In the genomic region with DNA sequence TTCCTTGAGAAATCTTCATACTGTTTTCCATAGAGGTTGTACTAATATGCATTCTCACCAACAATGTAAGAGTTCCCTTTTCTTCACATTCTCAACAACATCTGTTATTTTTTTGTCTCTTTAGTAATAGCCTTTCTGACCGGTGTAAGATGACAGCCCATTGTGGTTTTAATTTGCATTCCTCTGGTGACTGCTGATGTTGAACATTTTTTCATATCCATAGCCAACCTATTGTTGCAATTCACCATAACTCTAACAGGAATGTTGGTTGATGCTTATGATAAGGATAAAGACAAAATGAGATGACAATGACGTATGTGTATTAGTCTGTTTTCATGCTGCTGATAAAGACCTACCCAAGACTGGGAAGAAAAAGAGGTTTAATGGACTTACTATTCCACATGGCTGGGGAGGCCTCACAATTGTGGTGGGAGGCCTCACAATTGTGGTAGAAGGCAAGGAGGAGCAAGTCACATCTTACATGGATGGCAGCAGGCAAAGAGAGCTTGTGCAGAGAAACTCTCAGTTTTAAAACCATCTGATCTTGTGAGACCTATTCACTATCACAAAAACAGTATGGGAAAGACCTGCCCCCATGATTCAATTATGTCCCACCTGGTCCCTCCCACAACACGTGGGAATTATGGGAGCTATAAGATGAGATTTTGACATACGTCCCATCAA, we compare ENCODE assay signal across 20 cellular contexts. TPM values are rescaled to one million over a fixed set of nuclear protein-coding genes. Genes with fewer than 3 reads are reported as not detected.
"Had no signal": no experiment of that assay in that cellular context is flagged by ENCODE, and none has a peak within 500 bp of the region (broad histone marks: within the 10 kb centered on the region; RNA-seq: fewer than 3 reads in every experiment).

No MANE protein-coding gene starts in this region.

- H3K27ac Mint-ChIP-seq: activated CD4-positive, alpha-beta T cell treated with anti-CD3 and anti-CD28 coated beads for 36 hours; activated CD8-positive, alpha-beta T cell treated with anti-CD3 and anti-CD28 coated beads, Interleukin-2, amount 10 ng/mL, durations not matched to agents 7 days and 5 days; activated naive CD8-positive, alpha-beta T cell treated with anti-CD3 and anti-CD28 coated beads, Interleukin-2, amount 10 ng/mL, durations not matched to agents 7 days and 5 days had no signal

- H3K4me1 ChIP-seq: gastrocnemius medialis, heart right ventricle, stomach, thyroid gland, uterus had no signal

- H3K36me3 ChIP-seq: gastrocnemius medialis, heart right ventricle, ovary, stomach, thyroid gland, uterus had no signal

- H3K27ac ChIP-seq: dorsolateral prefrontal cortex, gastrocnemius medialis, heart right ventricle, ovary, stomach, thyroid gland, uterus, VCaP had no signal

- H3K36me3 Mint-ChIP-seq: activated naive CD8-positive, alpha-beta T cell treated with anti-CD3 and anti-CD28 coated beads, Interleukin-2, amount 10 ng/mL, durations not matched to agents 7 days and 5 days had no signal

- ATAC-seq: activated CD4-positive, alpha-beta T cell treated with anti-CD3 and anti-CD28 coated beads for 36 hours; activated CD8-positive, alpha-beta T cell treated with anti-CD3 and anti-CD28 coated beads, Interleukin-2, amount 10 ng/mL, durations not matched to agents 7 days and 5 days; esophagus mucosa; gastrocnemius medialis; heart right ventricle; left ventricle myocardium superior had no signal

- H3K27me3 ChIP-seq: dorsolateral prefrontal cortex, gastrocnemius medialis, heart right ventricle, ovary, stomach, thyroid gland, uterus had no signal

- H3K4me1 Mint-ChIP-seq: activated CD4-positive, alpha-beta T cell treated with anti-CD3 and anti-CD28 coated beads for 36 hours; neural crest cell had no signal

- DNase-seq: activated CD4-positive, alpha-beta T cell treated with anti-CD3 and anti-CD28 coated beads for 36 hours; activated CD8-positive, alpha-beta memory T cell treated with anti-CD3 and anti-CD28 coated beads, Interleukin-2, amount 50 U/mL, for 48 hours; activated CD8-positive, alpha-beta T cell treated with anti-CD3 and anti-CD28 coated beads, Interleukin-2, amount 10 ng/mL, durations not matched to agents 7 days and 5 days; activated naive CD8-positive, alpha-beta T cell treated with anti-CD3 and anti-CD28 coated beads, Interleukin-2, amount 10 ng/mL, durations not matched to agents 7 days and 5 days; dorsolateral prefrontal cortex; gastrocnemius medialis; heart right ventricle; left ventricle myocardium superior; ovary; stimulated activated CD4-positive, alpha-beta T cell treated with anti-CD3 and anti-CD28 coated beads, Interleukin-15, amount 100 ng/mL, for 24 hours; stimulated activated CD4-positive, alpha-beta T cell treated with anti-CD3 and anti-CD28 coated beads, Interleukin-4, amount 100 ng/mL, for 24 hours; stomach; T-helper 1 cell; thyroid gland; uterus had no signal

- H3K4me3 Mint-ChIP-seq: activated CD4-positive, alpha-beta T cell treated with anti-CD3 and anti-CD28 coated beads for 36 hours; activated CD8-positive, alpha-beta T cell treated with anti-CD3 and anti-CD28 coated beads, Interleukin-2, amount 10 ng/mL, durations not matched to agents 7 days and 5 days; activated naive CD8-positive, alpha-beta T cell treated with anti-CD3 and anti-CD28 coated beads, Interleukin-2, amount 10 ng/mL, durations not matched to agents 7 days and 5 days; neural crest cell had no signal

- H3K4me3 ChIP-seq: dorsolateral prefrontal cortex, gastrocnemius medialis, heart right ventricle, ovary, stomach, thyroid gland, uterus had no signal

- H3K9me3 ChIP-seq: gastrocnemius medialis, ovary, thyroid gland, uterus had no signal

RNA-seq across cellular contexts. Expression of a gene that starts 37.6 kb away (rescaled TPM):
- total RNA-seq: activated CD4-positive, alpha-beta T cell treated with anti-CD3 and anti-CD28 coated beads for 36 hours; activated CD8-positive, alpha-beta T cell treated with anti-CD3 and anti-CD28 coated beads, Interleukin-2, amount 10 ng/mL, durations not matched to agents 7 days and 5 days; activated naive CD8-positive, alpha-beta T cell treated with anti-CD3 and anti-CD28 coated beads, Interleukin-2, amount 10 ng/mL, durations not matched to agents 7 days and 5 days; gastrocnemius medialis; left ventricle myocardium superior; neural crest cell; skeletal muscle tissue; thyroid gland had no signal
- polyA plus RNA-seq: ovary had no signal

RNA-seq across cellular contexts. Expression of a gene that starts 41.3 kb away (rescaled TPM):
- total RNA-seq: gastrocnemius medialis, mesenteric fat pad had no signal
